9 cellular contexts compared by ENCODE assay signal in genomic region chr18:35267809-35268208, GRCh38. TPM values are rescaled to one million over a fixed set of nuclear protein-coding genes. Genes with fewer than 3 reads are reported as not detected.
DNase-seq lines count a peak whose midpoint lies in the region; ATAC-seq and TF ChIP-seq lines count a peak whose summit lies in the region.
"Had no signal": no experiment of that assay in that cellular context is flagged by ENCODE, and none has a peak within 500 bp of the region (broad histone marks: within the 10 kb centered on the region; RNA-seq: fewer than 3 reads in every experiment).

No MANE protein-coding gene starts in this region.

- H2AFZ ChIP-seq in GM23338 (peak overlapping the region; percentile 38; the same call in 1 of the 2 replicates), mesenchymal stem cell (ENCODE audit: low read depth, low read length) (no peak overlapping the region)

- peak; percentile 49 for DNase-seq in GM23338 (ENCODE audit: low spot score)
- peak; percentile 15 for DNase-seq in activated T-cell treated with anti-CD3 and anti-CD28 coated beads, Interleukin-2, amount 50 U/mL, for 4 hours
- DNase-seq in Right ventricle myocardium superior: peak; percentile 61
- DNase-seq in stimulated activated CD4-positive, alpha-beta T cell treated with anti-CD3 and anti-CD28 coated beads, Interleukin-4, amount 100 ng/mL, for 1 hour: peak; percentile 16
- DNase-seq in amniotic stem cell (lab: John Stamatoyannopoulos, UW): no peak
- no peak for DNase-seq in mesenchymal stem cell
- DNase-seq in nephron progenitor cell: no peak

- intact Hi-C loops in Right ventricle myocardium superior (cut with DNase I): no loop called here

- ATAC-seq in GM23338: no peak; the same call in 1 of the 3 replicates
- no peak for ATAC-seq in activated T-cell treated with anti-CD3 and anti-CD28 coated beads, Interleukin-2, amount 50 U/mL, for 4 hours
- ATAC-seq in Right ventricle myocardium superior (ENCODE audit: poor library complexity): peak; percentile 36
- no peak for ATAC-seq in GM21381 (IDR thresholded peaks at IDR 0.05; ENCODE audit: unreplicated experiment)

- peaks cover 3% of the 10 kb centered on the region; the same call in 2 of the 3 replicates for H3K4me1 Mint-ChIP-seq in GM23338
- H3K4me1 Mint-ChIP-seq in activated T-cell treated with anti-CD3 and anti-CD28 coated beads, Interleukin-2, amount 50 U/mL, for 4 hours (ENCODE audit: low read depth): peaks cover 27% of the 10 kb centered on the region
- H3K4me1 Mint-ChIP-seq in nephron progenitor cell: no peaks in the 10 kb centered on the region

- no peak overlapping the region for H2BK5ac ChIP-seq in mesenchymal stem cell (ENCODE audit: low read depth, low read length, poor library complexity, severe bottlenecking)

- H3K14ac ChIP-seq in mesenchymal stem cell (ENCODE audit: low read length in 2 of 2): no peak overlapping the region

- no peaks in the 10 kb centered on the region for H3K79me2 ChIP-seq in GM23338 (replicated peaks; ENCODE audit: insufficient read depth)

- H4K91ac ChIP-seq in mesenchymal stem cell (ENCODE audit: low read length): no peak overlapping the region

- H3K27ac ChIP-seq in GM23338 (ENCODE audit: low read depth) (no peak overlapping the region), mesenchymal stem cell (ENCODE audit: low read length, poor library complexity, severe bottlenecking) (no peak overlapping the region)
- H3K27ac ChIP-seq: KMS-11 had no signal

- H3K9me3 Mint-ChIP-seq in GM23338 (peaks cover 39% of the 10 kb centered on the region), nephron progenitor cell (peaks cover 60% of the 10 kb centered on the region)
- peaks cover 6% of the 10 kb centered on the region for H3K9me3 Mint-ChIP-seq in activated T-cell treated with anti-CD3 and anti-CD28 coated beads, Interleukin-2, amount 50 U/mL, for 4 hours

- H3K4me2 ChIP-seq in GM23338 (peak overlapping the region; percentile 55; the same call in 1 of the 2 replicates), mesenchymal stem cell (ENCODE audit: low read length, poor library complexity, severe bottlenecking) (no peak overlapping the region)
- H3K4me2 ChIP-seq: KMS-11 had no signal

- peaks cover 26% of the 10 kb centered on the region for H3K79me1 ChIP-seq in mesenchymal stem cell (replicated peaks; ENCODE audit: low read length, poor library complexity, severe bottlenecking)

- H3K36me3 Mint-ChIP-seq in GM23338 (ENCODE audit: low read depth): peaks cover 50% of the 10 kb centered on the region
- H3K36me3 Mint-ChIP-seq in activated T-cell treated with anti-CD3 and anti-CD28 coated beads, Interleukin-2, amount 50 U/mL, for 4 hours (ENCODE audit: insufficient read depth): peaks cover 7% of the 10 kb centered on the region
- peaks cover 76% of the 10 kb centered on the region for H3K36me3 Mint-ChIP-seq in nephron progenitor cell (ENCODE audit: low read depth)

- H3K27me3 ChIP-seq in GM23338 (ENCODE audit: insufficient read depth) (peaks cover 11% of the 10 kb centered on the region; the same call in 1 of the 2 replicates), mesenchymal stem cell (ENCODE audit: control insufficient read depth in 1 of 2, insufficient read depth in 1 of 2, low read length in 2 of 2) (no peaks in the 10 kb centered on the region)

- H3K18ac ChIP-seq in mesenchymal stem cell (ENCODE audit: low read depth in 1 of 2, low read length in 2 of 2): no peak overlapping the region

- no peak overlapping the region for H3K27ac Mint-ChIP-seq in GM23338
- no peak overlapping the region for H3K27ac Mint-ChIP-seq in nephron progenitor cell

- H3F3A ChIP-seq in GM23338 (replicated peaks; ENCODE audit: low read depth): no peaks in the 10 kb centered on the region

- H2BK15ac ChIP-seq in mesenchymal stem cell (ENCODE audit: low read depth, poor library complexity, severe bottlenecking): no peak overlapping the region

- H3K4me1 ChIP-seq in GM23338 (ENCODE audit: insufficient read depth) (no peaks in the 10 kb centered on the region), mesenchymal stem cell (ENCODE audit: control insufficient read depth, insufficient read depth, low read depth, low read length) (no peaks in the 10 kb centered on the region)

- no peak overlapping the region for H2BK120ac ChIP-seq in mesenchymal stem cell (ENCODE audit: low read depth, low read length)

- no peaks in the 10 kb centered on the region for H4K20me1 ChIP-seq in GM23338 (replicated peaks; ENCODE audit: insufficient read depth)

- WGBS in mesenchymal stem cell: 93% methylated on average over 30 of the region's 30 CpGs

- no peaks in the 10 kb centered on the region; the same call in 1 of the 2 replicates for H3K36me3 ChIP-seq in GM23338 (ENCODE audit: insufficient read depth)
- peaks cover 29 to 33% of the 10 kb centered on the region in 2 experiments for H3K36me3 ChIP-seq in mesenchymal stem cell (ENCODE audit: control insufficient read depth in 1 of 2, insufficient read depth in 2 of 2, low read depth in 1 of 2, low read length in 2 of 2)

- H3K9me2 ChIP-seq in GM23338 (ENCODE audit: insufficient read depth): peaks cover 16% of the 10 kb centered on the region; the same call in 1 of the 2 replicates

- no peak overlapping the region for H3K9ac ChIP-seq in mesenchymal stem cell (ENCODE audit: low read length)
- H3K9ac ChIP-seq: KMS-11 had no signal

- no peak overlapping the region for H2AK5ac ChIP-seq in mesenchymal stem cell (ENCODE audit: low read length, severe bottlenecking)

- peaks cover 15% of the 10 kb centered on the region for H3K27me3 Mint-ChIP-seq in GM23338 (ENCODE audit: insufficient read depth, low read depth, poor library complexity)
- H3K27me3 Mint-ChIP-seq in activated T-cell treated with anti-CD3 and anti-CD28 coated beads, Interleukin-2, amount 50 U/mL, for 4 hours (ENCODE audit: low read depth): no peaks in the 10 kb centered on the region
- peaks cover 3% of the 10 kb centered on the region for H3K27me3 Mint-ChIP-seq in nephron progenitor cell (ENCODE audit: low read depth, poor library complexity)

- no peak overlapping the region for H4K8ac ChIP-seq in mesenchymal stem cell (ENCODE audit: low read length)

- no peak overlapping the region for H3K4ac ChIP-seq in mesenchymal stem cell (ENCODE audit: low read depth in 1 of 2, low read length in 2 of 2)

- H3K23ac ChIP-seq in mesenchymal stem cell (ENCODE audit: low read length in 2 of 2): no peak overlapping the region

- H3K9me3 ChIP-seq in mesenchymal stem cell (ENCODE audit: control insufficient read depth, low read length): peaks cover 57% of the 10 kb centered on the region

- H3K4me3 ChIP-seq in GM23338: peak overlapping the region; percentile 59
- H3K4me3 ChIP-seq in mesenchymal stem cell (ENCODE audit: insufficient read depth in 1 of 2, low read depth in 1 of 2, low read length in 2 of 2): peak overlapping the region in 1 of 2 experiments; percentile 49

- H3K4me3 Mint-ChIP-seq in GM23338 (no peak overlapping the region; the same call in 2 of the 3 replicates), nephron progenitor cell (no peak overlapping the region)
- peak overlapping the region; percentile 86 for H3K4me3 Mint-ChIP-seq in activated T-cell treated with anti-CD3 and anti-CD28 coated beads, Interleukin-2, amount 50 U/mL, for 4 hours

- TF ChIP-seq CTCF in GM23338 (conservative IDR thresholded peaks at IDR 0.05; ENCODE audit: low read depth in 2 of 2) (no peak), nephron progenitor cell (IDR thresholded peaks at IDR 0.05) (no peak)

- no peak overlapping the region for H2BK12ac ChIP-seq in mesenchymal stem cell (ENCODE audit: low read length in 2 of 2)

RNA-seq across cellular contexts. Expression of gene ZSCAN30, which starts 22.2 kb away (rescaled TPM):
- 15.5 and 21.8 TPM in 2 replicates for total RNA-seq in GM23338 (2014; rRNA removed; shearing (Covaris generic))
- 7.0 and 12.3 TPM in 2 replicates for polyA plus RNA-seq in GM23338 (2016; fragmentation: Nextera tagmentation; extraction: Ambion mirVana)
- total RNA-seq in activated T-cell treated with anti-CD3 and anti-CD28 coated beads, Interleukin-2, amount 50 U/mL, for 4 hours: 1 to 10 TPM; 5.0 to 8.5 (median 5.1) TPM
- total RNA-seq in Right ventricle myocardium superior: 12.0 TPM
- 8.5 TPM for polyA plus RNA-seq in mesenchymal stem cell (2013, experiment 1 of 2)
- polyA plus RNA-seq in mesenchymal stem cell (2013, experiment 2 of 2): 8.3 TPM

RNA-seq across cellular contexts. Expression of gene ZNF397, which starts 27.0 kb away (rescaled TPM):
- 47.6 and 48.6 TPM in 2 replicates for total RNA-seq in GM23338 (2014; rRNA removed; shearing (Covaris generic))
- 19.1 and 20.7 TPM in 2 replicates for polyA plus RNA-seq in GM23338 (2016; fragmentation: Nextera tagmentation; extraction: Ambion mirVana)
- 10 to 100 TPM; 14.3 to 14.9 (median 14.8) TPM for total RNA-seq in activated T-cell treated with anti-CD3 and anti-CD28 coated beads, Interleukin-2, amount 50 U/mL, for 4 hours
- 12.7 TPM for total RNA-seq in Right ventricle myocardium superior
- 4.0 TPM for polyA plus RNA-seq in mesenchymal stem cell (2013, experiment 1 of 2)
- 3.6 TPM for polyA plus RNA-seq in mesenchymal stem cell (2013, experiment 2 of 2)

Comparison
In these comparisons a context has a peak if more than half of its experiments do, and no peak if none do; other contexts are left out.
1. DNase-seq: peak in GM23338 (single experiment), activated T-cell treated with anti-CD3 and anti-CD28 coated beads, Interleukin-2, amount 50 U/mL, for 4 hours (single experiment), Right ventricle myocardium superior (single experiment) and stimulated activated CD4-positive, alpha-beta T cell treated with anti-CD3 and anti-CD28 coated beads, Interleukin-4, amount 100 ng/mL, for 1 hour (single experiment); none in amniotic stem cell (single experiment), mesenchymal stem cell (single experiment) and nephron progenitor cell (single experiment).